ENCODE assay signal across 8 cellular contexts in genomic region chr15:70474682-70475438, GRCh38.
DNase-seq lines count a peak whose midpoint lies in the region; ATAC-seq and TF ChIP-seq lines count a peak whose summit lies in the region.

No MANE protein-coding gene starts in this region.

- DNase-seq in LNCaP clone FGC (ENCODE audit: low read depth) (peak; percentile 96), activated B cell treated with CpG ODN at 0.5 μM for 24 hours (no peak), fibroblast of peridontal ligament (ENCODE audit: extremely low read depth) (peak; percentile 100), trophoblast cell (peak; percentile 25 to 52), NCI-H82 (lab: John Stamatoyannopoulos, UW) (no peak)

- peaks cover 0 to 14% (median 0%) of the 10 kb centered on the region in 11 experiments; a peak in 6 of 22 replicates for H4K20me1 ChIP-seq in BLaER1 treated with 17β-estradiol and CSF1 and Interleukin-3, amounts not matched to agents 10 nM and 100 nM

- H3K4me1 ChIP-seq in BLaER1 treated with 17β-estradiol and CSF1 and Interleukin-3, amounts not matched to agents 10 nM and 100 nM = peaks cover 25 to 66% (median 35%) of the 10 kb centered on the region in 10 experiments
- peaks cover 6 to 11% of the 10 kb centered on the region in 2 experiments for H3K4me1 ChIP-seq in trophoblast cell (ENCODE audit: control insufficient read depth in 1 of 2, insufficient read depth in 2 of 2, low read length in 2 of 2)

- peak overlapping the region; percentile 28 to 92 (median 77) for H3K4me2 ChIP-seq in BLaER1 treated with 17β-estradiol and CSF1 and Interleukin-3, amounts not matched to agents 10 nM and 100 nM
- no peak overlapping the region for H3K4me2 ChIP-seq in trophoblast cell (ENCODE audit: low read length)

- H3K27me3 ChIP-seq in BLaER1 treated with 17β-estradiol and CSF1 and Interleukin-3, amounts not matched to agents 10 nM and 100 nM = peaks cover 54 to 89% (median 69%) of the 10 kb centered on the region in 11 experiments
- H3K27me3 ChIP-seq in trophoblast cell (ENCODE audit: insufficient read depth, low read length) = no peaks in the 10 kb centered on the region

- H2BK5ac ChIP-seq in trophoblast cell (ENCODE audit: low read depth, low read length, poor library complexity) = no peak overlapping the region

- POLR2A ChIA-PET in activated B cell treated with CpG ODN at 0.5 μM for 24 hours (lab: Charles Lee) = interaction anchor here (0.6 to 2.4 kb wide), 7 partner anchors 10 to 807 kb away, joined by 3 to 11 read pairs (median 6); no protein-coding TSS in a partner anchor

- no peaks in the 10 kb centered on the region for H3K36me3 ChIP-seq in BLaER1 treated with 17β-estradiol and CSF1 and Interleukin-3, amounts not matched to agents 10 nM and 100 nM
- no peaks in the 10 kb centered on the region for H3K36me3 ChIP-seq in trophoblast cell (ENCODE audit: control insufficient read depth in 1 of 2, insufficient read depth in 2 of 2, low read length in 2 of 2)

- no peaks in the 10 kb centered on the region for H3K9me3 Mint-ChIP-seq in activated B cell treated with CpG ODN at 0.5 μM for 24 hours

- H2BK120ac ChIP-seq in trophoblast cell (ENCODE audit: insufficient read depth, low read length, poor library complexity) = no peak overlapping the region

- ATAC-seq in activated B cell treated with CpG ODN at 0.5 μM for 24 hours (ENCODE audit: low read depth) (peak; percentile 29), GM21528 (IDR thresholded peaks at IDR 0.05; ENCODE audit: low FRiP score, unreplicated experiment) (no peak), HG02970 (IDR thresholded peaks at IDR 0.05; ENCODE audit: low FRiP score, unreplicated experiment) (no peak)

- no CpG with 5 or more reads among the region's 33 CpGs for WGBS in trophoblast cell (ENCODE audit: extremely low coverage, insufficient coverage, insufficient read length)

- no peaks in the 10 kb centered on the region for H3K27me3 Mint-ChIP-seq in activated B cell treated with CpG ODN at 0.5 μM for 24 hours

- H3K4me3 ChIP-seq in BLaER1 treated with 17β-estradiol and CSF1 and Interleukin-3, amounts not matched to agents 10 nM and 100 nM = peak overlapping the region in 1 of 10 experiments; percentile 27; a peak in 1 of 20 replicates
- H3K4me3 ChIP-seq in LNCaP clone FGC (ENCODE audit: low read depth, low read length) (peak overlapping the region; percentile 10; the same call in 1 of the 2 replicates), trophoblast cell (ENCODE audit: low read depth, low read length) (no peak overlapping the region)

- no peak overlapping the region for H4K91ac ChIP-seq in trophoblast cell (ENCODE audit: low read depth, low read length)

- H3K18ac ChIP-seq in trophoblast cell (ENCODE audit: low read length) = no peak overlapping the region

- H3K27ac ChIP-seq in BLaER1 treated with 17β-estradiol and CSF1 and Interleukin-3, amounts not matched to agents 10 nM and 100 nM = peak overlapping the region in 8 of 11 experiments; percentile 23 to 77 (median 50); a peak in 12 of 22 replicates
- no peak overlapping the region for H3K27ac ChIP-seq in trophoblast cell (ENCODE audit: low read depth, low read length)

- no peak overlapping the region for H3K14ac ChIP-seq in trophoblast cell (ENCODE audit: low read length)

- no peak overlapping the region for H4K12ac ChIP-seq in trophoblast cell (ENCODE audit: low read depth, low read length)

- H2AK5ac ChIP-seq in trophoblast cell (ENCODE audit: low read length) = no peak overlapping the region

- H3K36me3 Mint-ChIP-seq in activated B cell treated with CpG ODN at 0.5 μM for 24 hours (ENCODE audit: low read depth) = no peaks in the 10 kb centered on the region

- 0 out of 22 replicates have a peak, but pooled peaks cover 0 to 9% (median 0%) of the 10 kb centered on the region in 11 experiments for H3K9me3 ChIP-seq in BLaER1 treated with 17β-estradiol and CSF1 and Interleukin-3, amounts not matched to agents 10 nM and 100 nM (replicated peaks in 1 of 11)
- no peaks in the 10 kb centered on the region for H3K9me3 ChIP-seq in trophoblast cell (ENCODE audit: insufficient read depth, low read depth, low read length)

- TF ChIP-seq CTCF in LNCaP clone FGC (IDR thresholded peaks at IDR 0.05; ENCODE audit: control insufficient read depth, extremely low read depth, insufficient read depth) = no peak
- TF ChIP-seq CTCF in activated B cell treated with CpG ODN at 0.5 μM for 24 hours (IDR thresholded peaks at IDR 0.05) = no peak

- H2BK12ac ChIP-seq in trophoblast cell (ENCODE audit: low read length) = no peak overlapping the region

- no peaks in the 10 kb centered on the region for H3K79me1 ChIP-seq in trophoblast cell (ENCODE audit: low read length)

- H3K23ac ChIP-seq in trophoblast cell (ENCODE audit: low read length) = no peak overlapping the region

- no peak overlapping the region for H3K4ac ChIP-seq in trophoblast cell (ENCODE audit: low read depth, low read length)

- H2AFZ ChIP-seq in trophoblast cell (ENCODE audit: insufficient read depth, low read length, poor library complexity) = no peak overlapping the region

- peak overlapping the region; percentile 65 for H3K27ac Mint-ChIP-seq in activated B cell treated with CpG ODN at 0.5 μM for 24 hours

- intact Hi-C loops in activated B cell treated with CpG ODN at 0.5 μM for 24 hours (cut with micrococcal nuclease) = loop anchor here (1.0 kb wide), 1 partner anchor 11 kb away; no protein-coding TSS in a partner anchor

- H3K4me1 Mint-ChIP-seq in activated B cell treated with CpG ODN at 0.5 μM for 24 hours = peaks cover 40% of the 10 kb centered on the region

- H3K9ac ChIP-seq in BLaER1 treated with 17β-estradiol and CSF1 and Interleukin-3, amounts not matched to agents 10 nM and 100 nM = peak overlapping the region in 3 of 11 experiments; percentile 3 to 46 (median 7); a peak in 3 of 22 replicates
- H3K9ac ChIP-seq in trophoblast cell (ENCODE audit: low read length) = no peak overlapping the region

- H3K79me2 ChIP-seq in trophoblast cell (ENCODE audit: control insufficient read depth, insufficient read depth, low read length, poor library complexity) = no peaks in the 10 kb centered on the region

- CTCF ChIA-PET in activated B cell treated with CpG ODN at 0.5 μM for 24 hours (lab: Charles Lee) = interaction anchor here (0.8 to 2.9 kb wide), 4 partner anchors 9 to 30 kb away, joined by 3 to 20 read pairs (median 4); no protein-coding TSS in a partner anchor

- no peak overlapping the region for H4K8ac ChIP-seq in trophoblast cell (ENCODE audit: low read depth, low read length)

- peak overlapping the region; percentile 70 for H3K4me3 Mint-ChIP-seq in activated B cell treated with CpG ODN at 0.5 μM for 24 hours

Comparison
In these comparisons a context has a peak if more than half of its experiments do, and no peak if none do; other contexts are left out.
1. DNase-seq: peak in LNCaP clone FGC (single experiment), fibroblast of peridontal ligament (single experiment) and trophoblast cell (2 of 2); none in activated B cell treated with CpG ODN at 0.5 μM for 24 hours (single experiment) and NCI-H82 (single experiment).